ENCODE assay signal across 12 cellular contexts in genomic region chr21:36701912-36702621, GRCh38. TPM values are rescaled to one million over a fixed set of nuclear protein-coding genes. Genes with fewer than 3 reads are reported as not detected.
DNase-seq lines count a peak whose midpoint lies in the region; ATAC-seq and TF ChIP-seq lines count a peak whose summit lies in the region.
"Had no signal": no experiment of that assay in that cellular context is flagged by ENCODE, and none has a peak within 500 bp of the region (broad histone marks: within the 10 kb centered on the region; RNA-seq: fewer than 3 reads in every experiment).

No MANE protein-coding gene starts in this region.

- H3K4me1 ChIP-seq in HUES6 (ENCODE audit: control insufficient read depth, insufficient read depth, low read length), result peaks cover 62% of the 10 kb centered on the region
- peaks cover 6 to 25% of the 10 kb centered on the region in 2 donors for H3K4me1 ChIP-seq in neuronal stem cell (ENCODE audit: control insufficient read depth in 2 of 2, insufficient read depth in 1 of 2, low read depth in 1 of 2, low read length in 2 of 2)
- peaks cover 17 to 58% of the 10 kb centered on the region in 2 donors for H3K4me1 ChIP-seq in left lung

- H3K27ac ChIP-seq in HUES6 (ENCODE audit: low read depth, low read length) (no peak overlapping the region), neuronal stem cell (replicated peaks; ENCODE audit: low read length) (no peak overlapping the region), left lung (no peak overlapping the region)
- H3K27ac ChIP-seq: dorsolateral prefrontal cortex, heart left ventricle, sigmoid colon had no signal

- H3K27me3 Mint-ChIP-seq in chondrocyte (ENCODE audit: low read depth), result peaks cover 62% of the 10 kb centered on the region

- H3K23ac ChIP-seq in neuronal stem cell (ENCODE audit: low read depth, low read length, poor library complexity), result no peak overlapping the region

- H3K14ac ChIP-seq in neuronal stem cell (ENCODE audit: low read length), result no peak overlapping the region

- H3K9me3 Mint-ChIP-seq in chondrocyte (ENCODE audit: low read depth), result no peaks in the 10 kb centered on the region

- H2BK120ac ChIP-seq in neuronal stem cell (ENCODE audit: low read depth, low read length), result no peak overlapping the region

- H3K4me3 ChIP-seq in HUES6 (ENCODE audit: low read depth, low read length), result peak overlapping the region; percentile 57
- no peak overlapping the region for H3K4me3 ChIP-seq in neuronal stem cell (ENCODE audit: low read length in 2 of 2)
- no peak overlapping the region for H3K4me3 ChIP-seq in left lung
- H3K4me3 ChIP-seq: GM12878 had no signal

- no peak overlapping the region for H2AFZ ChIP-seq in neuronal stem cell (ENCODE audit: low read length)

- H3K4me1 Mint-ChIP-seq in chondrocyte (ENCODE audit: low read depth), result peaks cover 21% of the 10 kb centered on the region

- H3K36me3 ChIP-seq in HUES6 (ENCODE audit: control insufficient read depth, insufficient read depth, low read length), result no peaks in the 10 kb centered on the region
- H3K36me3 ChIP-seq in neuronal stem cell (replicated peaks in 1 of 2; ENCODE audit: control insufficient read depth in 2 of 2, insufficient read depth in 2 of 2, low read length in 2 of 2), result no peaks in the 10 kb centered on the region
- H3K36me3 ChIP-seq in left lung, result no peaks in the 10 kb centered on the region
- H3K36me3 ChIP-seq: heart left ventricle, sigmoid colon had no signal

- peak overlapping the region; percentile 46 for H2BK15ac ChIP-seq in neuronal stem cell (ENCODE audit: low read length)

- intact Hi-C loops in left lung (cut with DNase I), result no loop called here

- no peak overlapping the region for H2BK5ac ChIP-seq in neuronal stem cell (ENCODE audit: low read length)

- H2AK5ac ChIP-seq in neuronal stem cell (ENCODE audit: low read depth, low read length), result peak overlapping the region; percentile 13

- WGBS in neuronal stem cell (ENCODE audit: extremely low coverage in 2 of 2, insufficient read length in 2 of 2, insufficient replicate concordance in 1 of 2), 2 donors, result no CpG with 5 or more reads among the region's 19 CpGs

- H3K4me2 ChIP-seq in neuronal stem cell (ENCODE audit: insufficient read depth, low read length, poor library complexity, severe bottlenecking), result no peak overlapping the region

- H3K27ac Mint-ChIP-seq in chondrocyte (ENCODE audit: unreplicated experiment), result no peak overlapping the region

- TF ChIP-seq CTCF in chondrocyte (IDR thresholded peaks at IDR 0.05) (no peak), left lung (IDR thresholded peaks at IDR 0.05) (no peak)

- no peak overlapping the region for H3K9ac ChIP-seq in HUES6 (ENCODE audit: low read length)
- no peak overlapping the region for H3K9ac ChIP-seq in neuronal stem cell (ENCODE audit: low read depth, low read length, poor library complexity)

- H3K36me3 Mint-ChIP-seq in chondrocyte (ENCODE audit: low read depth), result peaks cover 2% of the 10 kb centered on the region

- peak overlapping the region; percentile 35 for H3K18ac ChIP-seq in neuronal stem cell (ENCODE audit: low read length)

- ATAC-seq in HG03571 (IDR thresholded peaks at IDR 0.05; ENCODE audit: unreplicated experiment) (no peak), HG02642 (IDR thresholded peaks at IDR 0.05; ENCODE audit: poor library complexity, unreplicated experiment) (no peak), left lung (no peak)
- ATAC-seq: GM12878 had no signal

- H3K9me3 ChIP-seq in HUES6 (ENCODE audit: control insufficient read depth, insufficient read depth, low read depth, low read length) (no peaks in the 10 kb centered on the region), neuronal stem cell (replicated peaks in 1 of 2; ENCODE audit: control insufficient read depth in 2 of 2, insufficient read depth in 1 of 2, low read depth in 1 of 2, low read length in 2 of 2) (peaks cover 0 to 3% of the 10 kb centered on the region in 2 donors), left lung (no peaks in the 10 kb centered on the region)
- H3K9me3 ChIP-seq: heart left ventricle, sigmoid colon had no signal

- H3K27me3 ChIP-seq in HUES6 (ENCODE audit: control insufficient read depth, insufficient read depth, low read length), result peaks cover 100% of the 10 kb centered on the region
- H3K27me3 ChIP-seq in neuronal stem cell (ENCODE audit: control insufficient read depth in 3 of 3, insufficient read depth in 3 of 3, low read depth in 1 of 3, low read length in 3 of 3), result peaks cover 92 to 99% (median 98%) of the 10 kb centered on the region in 3 experiments
- peaks cover 100% of the 10 kb centered on the region in 2 donors for H3K27me3 ChIP-seq in left lung

- no peak overlapping the region for H4K8ac ChIP-seq in neuronal stem cell (ENCODE audit: low read depth, low read length)

- no peak overlapping the region for H4K91ac ChIP-seq in neuronal stem cell (ENCODE audit: low read depth, low read length, poor library complexity)

- peak overlapping the region; percentile 25 for H3K4me3 Mint-ChIP-seq in chondrocyte (ENCODE audit: unreplicated experiment)

- H3K4ac ChIP-seq in neuronal stem cell (ENCODE audit: low read length), result no peak overlapping the region

- H3K79me1 ChIP-seq in neuronal stem cell (ENCODE audit: low read depth, low read length), result peaks cover 3% of the 10 kb centered on the region

- DNase-seq in Daoy (ENCODE audit: low read depth) (peak; percentile 71), chondrocyte (ENCODE audit: low spot score) (no peak), neuronal stem cell (ENCODE audit: low spot score) (no peak), left lung (no peak)
- DNase-seq: dorsolateral prefrontal cortex, heart left ventricle, NCI-H1092, sigmoid colon had no signal

- H2BK12ac ChIP-seq in neuronal stem cell (ENCODE audit: low read length), result no peak overlapping the region

RNA-seq across cellular contexts. Expression of gene SIM2, which starts 3.2 kb away (rescaled TPM):
- total RNA-seq in Daoy (2014; rRNA removed; shearing (Covaris generic)), result 12.9 and 16.5 TPM in 2 replicates
- 0.59 to 1.3 TPM (median 0.60 TPM) in 3 replicates for total RNA-seq in chondrocyte
- polyA plus RNA-seq in neuronal stem cell (2013, experiment 1 of 2), result 0.06 TPM
- 0.08 TPM for polyA plus RNA-seq in neuronal stem cell (2013, experiment 2 of 2)
- total RNA-seq in left lung, result not detected
- total RNA-seq: sigmoid colon had no signal
